In genomic region chr1:210726621-210727020, GRCh38 we compare ENCODE assay signal across 10 cellular contexts.
DNase-seq lines count a peak whose midpoint lies in the region; ATAC-seq and TF ChIP-seq lines count a peak whose summit lies in the region.
"Had no signal": no experiment of that assay in that cellular context is flagged by ENCODE, and none has a peak within 500 bp of the region (broad histone marks: within the 10 kb centered on the region; RNA-seq: fewer than 3 reads in every experiment).

No MANE protein-coding gene starts in this region.

- H3K27ac ChIP-seq in SK-N-SH (ENCODE audit: low read depth in 2 of 2, low read length in 1 of 2) (no peak overlapping the region), coronary artery (no peak overlapping the region)

- H3K27me3 ChIP-seq in SK-N-SH (ENCODE audit: insufficient read depth) = no peaks in the 10 kb centered on the region

- no peak for TF ChIP-seq EP300 in SK-N-SH (IDR thresholded peaks at IDR 0.05; ENCODE audit: borderline replicate concordance in 1 of 2, low read depth in 1 of 2, low read length in 1 of 2)

- no peaks in the 10 kb centered on the region for H4K20me1 ChIP-seq in SK-N-SH (ENCODE audit: insufficient read depth)

- TF ChIP-seq CTCF in SK-N-SH (IDR thresholded peaks at IDR 0.05) (no peak), coronary artery (IDR thresholded peaks at IDR 0.05) (no peak)

- no peaks in the 10 kb centered on the region for H3K9me2 ChIP-seq in SK-N-SH

- no peaks in the 10 kb centered on the region for H3F3A ChIP-seq in SK-N-SH (replicated peaks; ENCODE audit: insufficient read depth)

- WGBS in SK-N-SH (ENCODE audit: low lambda C conversion rate) = 42% methylated on average over 2 of the region's 2 CpGs

- no peaks in the 10 kb centered on the region for H3K9me3 ChIP-seq in SK-N-SH
- H3K9me3 ChIP-seq: HAP-1 had no signal

- no peak overlapping the region for H3K9ac ChIP-seq in SK-N-SH

- H3K4me1 ChIP-seq in SK-N-SH (ENCODE audit: control insufficient read depth in 1 of 2, insufficient read depth in 2 of 2, low read depth in 1 of 2, low read length in 1 of 2) = peaks cover 0 to 31% of the 10 kb centered on the region in 2 experiments; a peak in 2 of 4 replicates
- H3K4me1 ChIP-seq: HAP-1 had no signal

- peaks cover 5% of the 10 kb centered on the region for H3K27me3 Mint-ChIP-seq in activated T-helper 17 cell treated with anti-CD3 and anti-CD28 coated beads, Interleukin-2, amount 50 U/mL, for 72 hours

- H3K4me1 Mint-ChIP-seq in activated T-helper 17 cell treated with anti-CD3 and anti-CD28 coated beads, Interleukin-2, amount 50 U/mL, for 72 hours = no peaks in the 10 kb centered on the region

- no peak overlapping the region for H3K4me2 ChIP-seq in SK-N-SH

- no peak overlapping the region for H3K4me3 ChIP-seq in SK-N-SH (ENCODE audit: low read depth in 2 of 2, low read length in 1 of 2)
- no peak overlapping the region for H3K4me3 ChIP-seq in coronary artery
- H3K4me3 ChIP-seq: HAP-1 had no signal

- no peaks in the 10 kb centered on the region for H3K36me3 Mint-ChIP-seq in activated T-helper 17 cell treated with anti-CD3 and anti-CD28 coated beads, Interleukin-2, amount 50 U/mL, for 72 hours (ENCODE audit: low read depth)

- peak; percentile 7 for DNase-seq in activated T-cell treated with anti-CD3 and anti-CD28 coated beads for 1 hour (ENCODE audit: low read depth)
- no peak for DNase-seq in activated T-cell treated with anti-CD3 and anti-CD28 coated beads, Interleukin-2, amount 50 U/mL, for 1 hour
- DNase-seq in SK-N-SH = no peak
- peak; percentile 48 for DNase-seq in stimulated activated CD8-positive, alpha-beta memory T cell treated with anti-CD3 and anti-CD28 coated beads, Interleukin-4, amount 100 ng/mL, for 48 hours
- no peak for DNase-seq in coronary artery (ENCODE audit: low spot score)
- DNase-seq in GDM1 (lab: John Stamatoyannopoulos, UW) = no peak

- CTCF ChIA-PET in SK-N-SH (lab: Yijun Ruan, JAX) = interaction anchor here (1.7 to 8.0 kb wide), 4 partner anchors 12 to 408 kb away, joined by 3 to 41 read pairs (median 10); partner anchors contain the start of gene KCNH1

- no peak overlapping the region for H3K4me3 Mint-ChIP-seq in activated T-helper 17 cell treated with anti-CD3 and anti-CD28 coated beads, Interleukin-2, amount 50 U/mL, for 72 hours
- H3K4me3 Mint-ChIP-seq: effector memory CD8-positive, alpha-beta T cell had no signal

- no peak for TF ChIP-seq RAD21 in SK-N-SH (IDR thresholded peaks at IDR 0.05; ENCODE audit: low read length)

- no peak overlapping the region for H2AFZ ChIP-seq in SK-N-SH (ENCODE audit: low read depth)

- POLR2A ChIA-PET in SK-N-SH (lab: Yijun Ruan, JAX) = no interaction called here

- H3K9me3 Mint-ChIP-seq in activated T-helper 17 cell treated with anti-CD3 and anti-CD28 coated beads, Interleukin-2, amount 50 U/mL, for 72 hours = no peaks in the 10 kb centered on the region
- H3K9me3 Mint-ChIP-seq: effector memory CD8-positive, alpha-beta T cell had no signal

- no peak overlapping the region for H3K27ac Mint-ChIP-seq in activated T-helper 17 cell treated with anti-CD3 and anti-CD28 coated beads, Interleukin-2, amount 50 U/mL, for 72 hours
- H3K27ac Mint-ChIP-seq: effector memory CD8-positive, alpha-beta T cell had no signal

- no peaks in the 10 kb centered on the region for H3K79me2 ChIP-seq in SK-N-SH (ENCODE audit: insufficient read depth)

- no peaks in the 10 kb centered on the region for H3K36me3 ChIP-seq in SK-N-SH (replicated peaks in 1 of 2; ENCODE audit: control insufficient read depth in 1 of 2, insufficient read depth in 2 of 2, low read length in 1 of 2)
- H3K36me3 ChIP-seq: HAP-1 had no signal

- peak; percentile 67 for ATAC-seq in esophagus mucosa
- ATAC-seq in activated T-helper 17 cell treated with anti-CD3 and anti-CD28 coated beads, Interleukin-2, amount 50 U/mL, for 72 hours (replicated peaks) = no peak
- ATAC-seq: effector memory CD8-positive, alpha-beta T cell had no signal

TF ChIP-seq in SK-N-SH, 30 proteins besides CTCF, POLR2A, EP300 and RAD21:
- no peak for TF ChIP-seq TEAD4 (IDR thresholded peaks at IDR 0.05; ENCODE audit: borderline replicate concordance, insufficient read depth)
- peak; percentile 97 for TF ChIP-seq REST (IDR thresholded peaks at IDR 0.05; ENCODE audit: low read depth, low read length)

Comparison
In these comparisons a context has a peak if more than half of its experiments do, and no peak if none do; other contexts are left out.
1. DNase-seq: peak in activated T-cell treated with anti-CD3 and anti-CD28 coated beads for 1 hour (single experiment) and stimulated activated CD8-positive, alpha-beta memory T cell treated with anti-CD3 and anti-CD28 coated beads, Interleukin-4, amount 100 ng/mL, for 48 hours (single experiment); none in activated T-cell treated with anti-CD3 and anti-CD28 coated beads, Interleukin-2, amount 50 U/mL, for 1 hour (single experiment), SK-N-SH (single experiment), coronary artery (single experiment) and GDM1 (single experiment).